In genomic region chr17:81011951-81012350, GRCh38 we compare ENCODE assay signal across 21 cellular contexts.
"Had no signal": no experiment of that assay in that cellular context is flagged by ENCODE, and none has a peak within 500 bp of the region (broad histone marks: within the 10 kb centered on the region; RNA-seq: fewer than 3 reads in every experiment).

No MANE protein-coding gene starts in this region.

- H3K36me3 ChIP-seq: ovary, right atrium auricular region, transverse colon, vagina had no signal

- H3K27ac Mint-ChIP-seq: activated CD8-positive, alpha-beta T cell treated with anti-CD3 and anti-CD28 coated beads, Interleukin-2, amount 10 ng/mL, durations not matched to agents 7 days and 5 days; activated naive CD4-positive, alpha-beta T cell treated with anti-CD3 and anti-CD28 coated beads, Interleukin-2, amount 50 U/mL, for 24 hours; endodermal cell; immature natural killer cell; natural killer cell; stimulated activated naive CD8-positive, alpha-beta T cell treated with anti-CD3 and anti-CD28 coated beads, Interleukin-15, Interleukin-2, amounts not matched to agents 100 ng/mL and 50 ng/mL, for 24 hours had no signal

- DNase-seq: activated CD4-positive, alpha-beta T cell treated with anti-CD3 and anti-CD28 coated beads, Interleukin-2, amount 50 U/mL, for 1 hour; activated CD8-positive, alpha-beta T cell treated with anti-CD3 and anti-CD28 coated beads, Interleukin-2, amount 10 ng/mL, durations not matched to agents 7 days and 5 days; activated gamma-delta T cell treated with Interleukin-2 at 50 U/mL for 16 hours; aorta; cerebellar nuclear complex; cortex of kidney; endodermal cell; foreskin fibroblast; immature natural killer cell; natural killer cell; ovary; psoas muscle; stimulated activated CD4-positive, alpha-beta T cell treated with anti-CD3 and anti-CD28 coated beads, Interleukin-4, amount 100 ng/mL, for 4 hours; transverse colon had no signal

- H3K27ac ChIP-seq: ovary, psoas muscle, right atrium auricular region, transverse colon, vagina, VCaP had no signal

- H3K4me3 Mint-ChIP-seq: activated CD8-positive, alpha-beta T cell treated with anti-CD3 and anti-CD28 coated beads, Interleukin-2, amount 10 ng/mL, durations not matched to agents 7 days and 5 days; activated naive CD4-positive, alpha-beta T cell treated with anti-CD3 and anti-CD28 coated beads, Interleukin-2, amount 50 U/mL, for 24 hours; endodermal cell; immature natural killer cell; natural killer cell; stimulated activated naive CD8-positive, alpha-beta T cell treated with anti-CD3 and anti-CD28 coated beads, Interleukin-15, Interleukin-2, amounts not matched to agents 100 ng/mL and 50 ng/mL, for 24 hours had no signal

- H3K4me1 ChIP-seq: right atrium auricular region, vagina had no signal

- H3K9me3 ChIP-seq: ovary, vagina had no signal

- H3K27me3 ChIP-seq: ovary, right atrium auricular region, transverse colon, vagina had no signal

- ATAC-seq: activated CD4-positive, CD25-positive, alpha-beta regulatory T cell treated with anti-CD3 and anti-CD28 coated beads, Interleukin-2, amount 50 U/mL, for 24 hours; activated CD8-positive, alpha-beta T cell treated with anti-CD3 and anti-CD28 coated beads, Interleukin-2, amount 10 ng/mL, durations not matched to agents 7 days and 5 days; natural killer cell had no signal

- H3K4me3 ChIP-seq: lung, ovary, psoas muscle, right atrium auricular region, transverse colon, vagina had no signal
